ENCODE assay signal across 15 cellular contexts in genomic region chr17:74259667-74260524, GRCh38. TPM values are rescaled to one million over a fixed set of nuclear protein-coding genes. Genes with fewer than 3 reads are reported as not detected.
DNase-seq lines count a peak whose midpoint lies in the region; ATAC-seq and TF ChIP-seq lines count a peak whose summit lies in the region.
"Had no signal": no experiment of that assay in that cellular context is flagged by ENCODE, and none has a peak within 500 bp of the region (broad histone marks: within the 10 kb centered on the region; RNA-seq: fewer than 3 reads in every experiment).

No MANE protein-coding gene starts in this region.

- POLR2A ChIA-PET in CD4-positive, alpha-beta memory T cell (lab: Charles Lee; ENCODE audit: partially characterized antibody): interaction anchor here (2.1 kb wide), 1 partner anchor 23 kb away, joined by 5 read pairs; no protein-coding TSS in a partner anchor
- POLR2A ChIA-PET in Panc1 (lab: Charles Lee): no interaction called here
- POLR2A ChIA-PET in CD8-positive, alpha-beta memory T cell (lab: Charles Lee): interaction anchor here (0.8 kb wide), 1 partner anchor 25 kb away, joined by 3 read pairs; no protein-coding TSS in a partner anchor

- H3K36me3 Mint-ChIP-seq in CD4-positive, alpha-beta memory T cell: peaks cover 4 to 6% of the 10 kb centered on the region in 2 donors
- peaks cover 0 to 28% (median 1%) of the 10 kb centered on the region in 3 donors for H3K36me3 Mint-ChIP-seq in CD8-positive, alpha-beta memory T cell
- H3K36me3 Mint-ChIP-seq: memory B cell had no signal

- no peak for TF ChIP-seq CTCF in Panc1 (IDR thresholded peaks at IDR 0.05)

- H3K4me3 ChIP-seq in CD4-positive, alpha-beta memory T cell (ENCODE audit: low read length in 2 of 2): no peak overlapping the region
- no peak overlapping the region for H3K4me3 ChIP-seq in HUES48 (ENCODE audit: low read depth, low read length)
- no peak overlapping the region for H3K4me3 ChIP-seq in Panc1 (ENCODE audit: low read depth in 2 of 2, low read length in 2 of 2)
- H3K4me3 ChIP-seq in CD8-positive, alpha-beta memory T cell (ENCODE audit: low read length): no peak overlapping the region

- H3K9me3 Mint-ChIP-seq in CD4-positive, alpha-beta memory T cell: no peaks in the 10 kb centered on the region
- no peaks in the 10 kb centered on the region for H3K9me3 Mint-ChIP-seq in CD8-positive, alpha-beta memory T cell
- H3K9me3 Mint-ChIP-seq: activated CD4-positive, alpha-beta memory T cell treated with anti-CD3 and anti-CD28 coated beads, Interleukin-2, amount 10 ng/mL, durations not matched to agents 7 days and 5 days; activated T-helper 1 cell treated with anti-CD3 and anti-CD28 coated beads, Interleukin-12 subunit alpha, Interleukin-12 subunit beta, Interleukin-2, Interleukin-4 antibody, amounts not matched to agents 30 ng/mL and 10 ng/mL and 1 ng/mL, durations not matched to agents 14 hours and 24 hours and 36 hours; memory B cell had no signal

- no peaks in the 10 kb centered on the region for H3K36me3 ChIP-seq in CD4-positive, alpha-beta memory T cell (ENCODE audit: insufficient read depth, low read length)
- H3K36me3 ChIP-seq in HUES48 (ENCODE audit: control insufficient read depth, insufficient read depth, low read length) (no peaks in the 10 kb centered on the region), Panc1 (ENCODE audit: control insufficient read depth, insufficient read depth, low read length) (no peaks in the 10 kb centered on the region)
- H3K36me3 ChIP-seq in CD8-positive, alpha-beta memory T cell (ENCODE audit: insufficient read depth, low read length): no peaks in the 10 kb centered on the region

- in situ Hi-C loops in Panc1 (cut with HindIII; ENCODE audit: low pct_unique_long_range_greater_than_20kb, low sequenced_read_pairs): no loop called here

- H3K4me1 Mint-ChIP-seq in CD4-positive, alpha-beta memory T cell: peaks cover 0 to 8% (median under 1%) of the 10 kb centered on the region in 4 donors
- no peaks in the 10 kb centered on the region for H3K4me1 Mint-ChIP-seq in CD8-positive, alpha-beta memory T cell
- H3K4me1 Mint-ChIP-seq: activated CD4-positive, alpha-beta memory T cell treated with anti-CD3 and anti-CD28 coated beads, Interleukin-2, amount 10 ng/mL, durations not matched to agents 7 days and 5 days; memory B cell had no signal

- CTCF ChIA-PET in CD4-positive, alpha-beta memory T cell (lab: Charles Lee; ENCODE audit: partially characterized antibody): interaction anchor here (0.9 to 7.0 kb wide), 4 partner anchors 37 to 60 kb away, joined by 3 to 73 read pairs (median 4); partner anchors contain the start of gene TTYH2
- CTCF ChIA-PET in Panc1 (lab: Charles Lee): no interaction called here
- CTCF ChIA-PET in CD8-positive, alpha-beta memory T cell (lab: Charles Lee): interaction anchor here (1.3 to 1.6 kb wide), 3 partner anchors 9 to 108 kb away, joined by 3 to 8 read pairs (median 3); no protein-coding TSS in a partner anchor

- intact Hi-C loops in CD4-positive, alpha-beta memory T cell (cut with micrococcal nuclease): no loop called here
- intact Hi-C loops in Panc1 (cut with micrococcal nuclease; ENCODE audit: unreplicated experiment): no loop called here

- no peak overlapping the region for H3K4me3 Mint-ChIP-seq in CD4-positive, alpha-beta memory T cell
- no peak overlapping the region for H3K4me3 Mint-ChIP-seq in CD8-positive, alpha-beta memory T cell
- H3K4me3 Mint-ChIP-seq: activated CD4-positive, alpha-beta memory T cell treated with anti-CD3 and anti-CD28 coated beads, Interleukin-2, amount 10 ng/mL, durations not matched to agents 7 days and 5 days; activated T-helper 1 cell treated with anti-CD3 and anti-CD28 coated beads, Interleukin-12 subunit alpha, Interleukin-12 subunit beta, Interleukin-2, Interleukin-4 antibody, amounts not matched to agents 30 ng/mL and 10 ng/mL and 1 ng/mL, durations not matched to agents 14 hours and 24 hours and 36 hours; memory B cell had no signal

- H3K4me1 ChIP-seq in CD4-positive, alpha-beta memory T cell (ENCODE audit: insufficient read depth, low read length): no peaks in the 10 kb centered on the region
- H3K4me1 ChIP-seq in HUES48 (ENCODE audit: control insufficient read depth, insufficient read depth, low read length) (peaks cover 17% of the 10 kb centered on the region), Panc1 (ENCODE audit: control insufficient read depth, insufficient read depth, low read length) (no peaks in the 10 kb centered on the region)
- no peaks in the 10 kb centered on the region for H3K4me1 ChIP-seq in CD8-positive, alpha-beta memory T cell (ENCODE audit: insufficient read depth, low read length)

- peak overlapping the region in 4 of 7 donors; percentile 37 to 81 (median 64) for H3K27ac Mint-ChIP-seq in CD4-positive, alpha-beta memory T cell
- peak overlapping the region in 2 of 8 donors; percentile 50 to 66 for H3K27ac Mint-ChIP-seq in CD8-positive, alpha-beta memory T cell
- H3K27ac Mint-ChIP-seq: activated CD4-positive, alpha-beta memory T cell treated with anti-CD3 and anti-CD28 coated beads, Interleukin-2, amount 10 ng/mL, durations not matched to agents 7 days and 5 days; activated T-helper 1 cell treated with anti-CD3 and anti-CD28 coated beads, Interleukin-12 subunit alpha, Interleukin-12 subunit beta, Interleukin-2, Interleukin-4 antibody, amounts not matched to agents 30 ng/mL and 10 ng/mL and 1 ng/mL, durations not matched to agents 14 hours and 24 hours and 36 hours; memory B cell had no signal

- no peaks in the 10 kb centered on the region for H3K9me3 ChIP-seq in CD4-positive, alpha-beta memory T cell (ENCODE audit: control insufficient read depth in 1 of 2, low read length in 2 of 2)
- H3K9me3 ChIP-seq in HUES48 (ENCODE audit: control insufficient read depth, insufficient read depth, low read length): no peaks in the 10 kb centered on the region
- no peaks in the 10 kb centered on the region for H3K9me3 ChIP-seq in Panc1 (ENCODE audit: control insufficient read depth, insufficient read depth, low read depth, low read length)
- no peaks in the 10 kb centered on the region for H3K9me3 ChIP-seq in CD8-positive, alpha-beta memory T cell (ENCODE audit: low read length)

- H3K27me3 ChIP-seq in CD4-positive, alpha-beta memory T cell (ENCODE audit: insufficient read depth, low read length): no peaks in the 10 kb centered on the region
- H3K27me3 ChIP-seq in HUES48 (ENCODE audit: control insufficient read depth, insufficient read depth, low read length) (no peaks in the 10 kb centered on the region), Panc1 (ENCODE audit: control insufficient read depth, insufficient read depth, low read length) (no peaks in the 10 kb centered on the region)
- H3K27me3 ChIP-seq in CD8-positive, alpha-beta memory T cell (ENCODE audit: insufficient read depth, low read length, poor library complexity, severe bottlenecking): no peaks in the 10 kb centered on the region

- H3K27ac ChIP-seq in CD4-positive, alpha-beta memory T cell (ENCODE audit: low read depth, low read length): no peak overlapping the region
- H3K27ac ChIP-seq in HUES48 (ENCODE audit: low read depth, low read length) (peak overlapping the region; percentile 45), Panc1 (ENCODE audit: low read length) (no peak overlapping the region)
- H3K27ac ChIP-seq in CD8-positive, alpha-beta memory T cell (ENCODE audit: low read depth, low read length): no peak overlapping the region

- no peaks in the 10 kb centered on the region for H3K27me3 Mint-ChIP-seq in CD4-positive, alpha-beta memory T cell
- H3K27me3 Mint-ChIP-seq in CD8-positive, alpha-beta memory T cell: no peaks in the 10 kb centered on the region
- H3K27me3 Mint-ChIP-seq: activated CD4-positive, alpha-beta memory T cell treated with anti-CD3 and anti-CD28 coated beads, Interleukin-2, amount 10 ng/mL, durations not matched to agents 7 days and 5 days; memory B cell had no signal

- H3K9ac ChIP-seq in HUES48 (ENCODE audit: low read depth, low read length): no peak overlapping the region

- peak; percentile 56; the same call in 1 of the 2 replicates for ATAC-seq in Panc1
- ATAC-seq in HG02759 (IDR thresholded peaks at IDR 0.05; ENCODE audit: unreplicated experiment): no peak

- DNase-seq in CD4-positive, alpha-beta memory T cell: no peak
- DNase-seq in Panc1 (ENCODE audit: low read depth, low spot score): no peak
- peak; percentile 73 for DNase-seq in iPS-NIHi7 (ENCODE audit: extremely low spot score)
- no peak for DNase-seq in CD8-positive, alpha-beta memory T cell
- no peak for DNase-seq in mesenteric fat pad (ENCODE audit: low spot score)
- no peak for DNase-seq in activated T-cell treated with anti-CD3 and anti-CD28 coated beads for 4 hours
- DNase-seq: activated CD4-positive, alpha-beta memory T cell treated with anti-CD3 and anti-CD28 coated beads, Interleukin-2, amount 10 ng/mL, durations not matched to agents 7 days and 5 days; DMS53 had no signal

- no TSS peak for BruUV-seq in Panc1 (replicated peaks; lab: Mats Ljungman, UMichigan)

RNA-seq across cellular contexts. Expression of gene DNAI2, which starts 14.1 kb away (rescaled TPM):
- total RNA-seq in CD4-positive, alpha-beta memory T cell: 1 to 10 TPM; 6.0 to 8.4 TPM
- under 1 TPM in 1 of 2 donors, not detected in 1; 0.28 TPM for polyA plus RNA-seq in CD4-positive, alpha-beta memory T cell
- total RNA-seq in Panc1 (2021; ENCODE audit: unreplicated experiment): not detected
- polyA plus RNA-seq in Panc1 (2012; ENCODE audit: insufficient read length): not detected
- under 1 TPM; 0.35 to 0.37 TPM for total RNA-seq in CD8-positive, alpha-beta memory T cell
- polyA plus RNA-seq in CD8-positive, alpha-beta memory T cell: 0.60 TPM
- not detected for total RNA-seq in mesenteric fat pad
- total RNA-seq: fibroblast of villous mesenchyme had no signal
- polyA plus RNA-seq: adipose tissue, neural cell had no signal

RNA-seq across cellular contexts. Expression of gene TTYH2, which starts 46.5 kb away (rescaled TPM):
- 10 to 100 TPM; 40.5 to 42.4 TPM for total RNA-seq in CD4-positive, alpha-beta memory T cell
- 1 to 10 TPM; 7.0 to 7.9 TPM for polyA plus RNA-seq in CD4-positive, alpha-beta memory T cell
- total RNA-seq in Panc1 (2021; ENCODE audit: unreplicated experiment): 8.3 TPM
- 6.7 TPM for polyA plus RNA-seq in Panc1 (2012; ENCODE audit: insufficient read length)
- 10 to 100 TPM; 17.1 to 17.4 TPM for total RNA-seq in CD8-positive, alpha-beta memory T cell
- polyA plus RNA-seq in CD8-positive, alpha-beta memory T cell: 6.0 TPM
- total RNA-seq in mesenteric fat pad: 5.6 TPM

RNA-seq across cellular contexts. Expression of gene RPL38, which starts 56.4 kb away (rescaled TPM):
- 1,000 to 10,000 TPM; 2,053 to 2,073 TPM for total RNA-seq in CD4-positive, alpha-beta memory T cell
- 1,000 to 10,000 TPM; 1,662 to 2,198 TPM for polyA plus RNA-seq in CD4-positive, alpha-beta memory T cell
- total RNA-seq in Panc1 (2021; ENCODE audit: unreplicated experiment) (968 TPM), mesenteric fat pad (642 TPM)
- polyA plus RNA-seq in Panc1 (2012; ENCODE audit: insufficient read length): 1,956 TPM
- total RNA-seq in CD8-positive, alpha-beta memory T cell: 1,000 to 10,000 TPM; 1,457 to 1,489 TPM
- polyA plus RNA-seq in CD8-positive, alpha-beta memory T cell: 1,839 TPM
